1 cellular context compared by ENCODE assay signal in genomic region chr6:27290065-27290849, GRCh38.
TF ChIP-seq lines count a peak whose summit lies in the region.

No MANE protein-coding gene starts in this region.

TF ChIP-seq in K562, 482 proteins besides CTCF, POLR2A, EP300 and RAD21 (continued from another document and continues in another):
- TF ChIP-seq CHAMP1 (IDR thresholded peaks at IDR 0.05): peak; percentile 63
- peak; percentile 82 to 84; a peak in 3 of 4 replicates for TF ChIP-seq CSDE1 (IDR thresholded peaks at IDR 0.05)
- TF ChIP-seq MITF (IDR thresholded peaks at IDR 0.05): peak; percentile 87
- peak; percentile 56; the same call in 1 of the 2 replicates for TF ChIP-seq SNIP1 (IDR thresholded peaks at IDR 0.05; ENCODE audit: low read depth)
- peak; percentile 60; the same call in 1 of the 2 replicates for TF ChIP-seq JUN (IDR thresholded peaks at IDR 0.05; ENCODE audit: borderline replicate concordance, low read depth, low read length)
- no peak for TF ChIP-seq JUN (CRISPR knock-in tag; IDR thresholded peaks at IDR 0.05; ENCODE audit: borderline replicate concordance)
- TF ChIP-seq ZFP1 (CRISPR knock-in tag; IDR thresholded peaks at IDR 0.05): no peak
- peak; percentile 58 to 87 for TF ChIP-seq ARNT (IDR thresholded peaks at IDR 0.05)
- TF ChIP-seq ZBTB40 (IDR thresholded peaks at IDR 0.05): peak; percentile 86
- no peak for TF ChIP-seq ZBTB40 (CRISPR knock-in tag; IDR thresholded peaks at IDR 0.05)
- peak; percentile 79 for TF ChIP-seq SMARCE1 (IDR thresholded peaks at IDR 0.05)
- peak; percentile 38; the same call in 1 of the 2 replicates for TF ChIP-seq TARDBP (IDR thresholded peaks at IDR 0.05)
- TF ChIP-seq CBX5 (IDR thresholded peaks at IDR 0.05; ENCODE audit: borderline replicate concordance, low read depth): peak; percentile 66; the same call in 1 of the 2 replicates
- TF ChIP-seq SMC3 (conservative IDR thresholded peaks at IDR 0.05; ENCODE audit: insufficient read depth, low read depth, low read length): peak; percentile 45
- TF ChIP-seq SLC30A9 (CRISPR knock-in tag; IDR thresholded peaks at IDR 0.05): no peak
- TF ChIP-seq ZFP91 (CRISPR knock-in tag; IDR thresholded peaks at IDR 0.05): 0 out of 2 replicates have a peak, but pooled peaks have one; percentile 39
- peak; percentile 44 to 74; a peak in 3 of 4 replicates for TF ChIP-seq KDM1A (IDR thresholded peaks at IDR 0.05)
- TF ChIP-seq KAT8 (IDR thresholded peaks at IDR 0.05; ENCODE audit: low read depth): no peak
- TF ChIP-seq DPF2 (IDR thresholded peaks at IDR 0.05): peak; percentile 90
- TF ChIP-seq SOX6 (IDR thresholded peaks at IDR 0.05): peak; percentile 98
- TF ChIP-seq FOXK1 (CRISPR knock-in tag; IDR thresholded peaks at IDR 0.05; ENCODE audit: borderline replicate concordance): peak; percentile 67; the same call in 1 of the 2 replicates
- no peak for TF ChIP-seq SRSF7 (optimal IDR thresholded peaks at IDR 0.05; ENCODE audit: low read depth, low read length)
- TF ChIP-seq MBD1 (CRISPR knock-in tag; IDR thresholded peaks at IDR 0.05): peak; percentile 30; the same call in 1 of the 2 replicates
- TF ChIP-seq PRDM10 (IDR thresholded peaks at IDR 0.05; ENCODE audit: partially characterized antibody): peak; percentile 82
- peak; percentile 96 for TF ChIP-seq LEF1 (IDR thresholded peaks at IDR 0.05)
- 0 out of 2 replicates have a peak, but pooled peaks have one; percentile 6 for TF ChIP-seq MTA3 (IDR thresholded peaks at IDR 0.05; ENCODE audit: borderline replicate concordance)
- TF ChIP-seq ZBTB2 (IDR thresholded peaks at IDR 0.05): peak; percentile 25; the same call in 1 of the 2 replicates
- TF ChIP-seq ZZZ3 (IDR thresholded peaks at IDR 0.05): no peak
- TF ChIP-seq TAF9B (IDR thresholded peaks at IDR 0.05; ENCODE audit: partially characterized antibody): peak; percentile 38
- no peak for TF ChIP-seq POLR2AphosphoS2 (IDR thresholded peaks at IDR 0.05; ENCODE audit: low read length)
- peak; percentile 46 for TF ChIP-seq TAF1 (IDR thresholded peaks at IDR 0.05; ENCODE audit: control insufficient read depth, extremely low read depth, insufficient read depth, low read length, severe bottlenecking)
- TF ChIP-seq CC2D1A (IDR thresholded peaks at IDR 0.05): peak; percentile 17; the same call in 1 of the 2 replicates
- TF ChIP-seq PHB2 (IDR thresholded peaks at IDR 0.05; ENCODE audit: low read depth): peak; percentile 70
- 0 out of 2 replicates have a peak, but pooled peaks have one; percentile 30 for TF ChIP-seq RB1 (IDR thresholded peaks at IDR 0.05; ENCODE audit: low read depth)
